19 cellular contexts compared by ENCODE assay signal in the genomic region with DNA sequence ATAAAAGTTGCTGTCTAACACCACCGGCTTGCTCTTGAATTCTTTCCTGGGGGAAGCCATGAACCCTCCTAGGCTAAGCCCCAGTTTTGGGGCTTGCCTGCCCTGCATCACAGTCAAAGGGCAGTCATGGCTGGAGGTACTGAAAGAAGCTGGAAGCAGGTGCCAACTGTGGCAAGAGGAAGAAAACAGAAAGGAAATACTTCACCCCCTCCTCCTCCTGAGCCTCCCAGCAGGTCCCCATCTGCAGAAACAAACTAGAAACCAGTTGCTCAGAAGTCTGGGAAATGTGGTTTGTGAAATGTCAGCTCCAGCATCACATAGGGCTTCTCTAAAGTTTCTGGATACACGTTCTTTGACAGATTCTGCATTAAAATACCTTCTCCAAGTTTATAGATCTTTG.
DNase-seq lines count a peak whose midpoint lies in the region; TF ChIP-seq lines count a peak whose summit lies in the region.
"Had no signal": no experiment of that assay in that cellular context is flagged by ENCODE, and none has a peak within 500 bp of the region (broad histone marks: within the 10 kb centered on the region; RNA-seq: fewer than 3 reads in every experiment).

No MANE protein-coding gene starts in this region.

- intact Hi-C loops in esophagus muscularis mucosa (cut with DNase I) = no loop called here

- H3K4me2 ChIP-seq in MM.1S (ENCODE audit: low read depth, low read length) = no peak overlapping the region
- no peak overlapping the region for H3K4me2 ChIP-seq in SK-N-SH
- no peak overlapping the region for H3K4me2 ChIP-seq in mesendoderm (ENCODE audit: low read length)
- H3K4me2 ChIP-seq: BLaER1 had no signal

- H3K18ac ChIP-seq in mesendoderm (ENCODE audit: low read length) = no peak overlapping the region

- H3K4me1 ChIP-seq in MM.1S (ENCODE audit: low read length) = peaks cover 13% of the 10 kb centered on the region; the same call in 1 of the 2 replicates
- H3K4me1 ChIP-seq in SK-N-SH (ENCODE audit: control insufficient read depth in 1 of 2, insufficient read depth in 2 of 2, low read depth in 1 of 2, low read length in 1 of 2) = no peaks in the 10 kb centered on the region
- no peaks in the 10 kb centered on the region for H3K4me1 ChIP-seq in mesendoderm (ENCODE audit: control insufficient read depth, low read depth, low read length)
- peaks cover 0 to 20% (median 15%) of the 10 kb centered on the region in 4 donors for H3K4me1 ChIP-seq in esophagus muscularis mucosa
- H3K4me1 ChIP-seq: BE2C, BLaER1 had no signal

- H3K23ac ChIP-seq in mesendoderm (ENCODE audit: low read length) = no peak overlapping the region

- H3K9me3 ChIP-seq in MM.1S (replicated peaks; ENCODE audit: insufficient read depth, low read length) = no peaks in the 10 kb centered on the region
- no peaks in the 10 kb centered on the region for H3K9me3 ChIP-seq in SK-N-SH
- no peaks in the 10 kb centered on the region for H3K9me3 ChIP-seq in esophagus muscularis mucosa
- H3K9me3 ChIP-seq: BE2C had no signal

- TF ChIP-seq CTCF in MM.1S (IDR thresholded peaks at IDR 0.05; ENCODE audit: low read length) (no peak), SK-N-SH (IDR thresholded peaks at IDR 0.05) (no peak), esophagus muscularis mucosa (IDR thresholded peaks at IDR 0.05) (no peak)

- H4K20me1 ChIP-seq in MM.1S (ENCODE audit: insufficient read depth, low read length) (no peaks in the 10 kb centered on the region), SK-N-SH (ENCODE audit: insufficient read depth) (no peaks in the 10 kb centered on the region)
- H4K20me1 ChIP-seq: BLaER1 had no signal

- H3K27ac ChIP-seq in MM.1S (ENCODE audit: low read length) = no peak overlapping the region
- H3K27ac ChIP-seq in SK-N-SH (ENCODE audit: low read depth in 2 of 2, low read length in 1 of 2) = no peak overlapping the region
- H3K27ac ChIP-seq in mesendoderm (ENCODE audit: low read depth, low read length) = no peak overlapping the region
- no peak overlapping the region for H3K27ac ChIP-seq in esophagus muscularis mucosa (replicated peaks in 1 of 4)
- H3K27ac ChIP-seq: BLaER1 had no signal

- no peak for TF ChIP-seq POLR2A in esophagus muscularis mucosa (IDR thresholded peaks at IDR 0.05; ENCODE audit: low read depth)

- no peaks in the 10 kb centered on the region for H3K9me2 ChIP-seq in MM.1S (replicated peaks; ENCODE audit: insufficient read depth, low read length)
- no peaks in the 10 kb centered on the region for H3K9me2 ChIP-seq in SK-N-SH

- H3K27me3 ChIP-seq in MM.1S (replicated peaks; ENCODE audit: insufficient read depth, low read length) = no peaks in the 10 kb centered on the region
- no peaks in the 10 kb centered on the region for H3K27me3 ChIP-seq in SK-N-SH (ENCODE audit: insufficient read depth)
- H3K27me3 ChIP-seq in mesendoderm (ENCODE audit: insufficient read depth, low read length, poor library complexity) = no peaks in the 10 kb centered on the region
- no peaks in the 10 kb centered on the region for H3K27me3 ChIP-seq in esophagus muscularis mucosa
- H3K27me3 ChIP-seq: BE2C, BLaER1 had no signal

- no peak overlapping the region for H4K8ac ChIP-seq in mesendoderm (ENCODE audit: low read depth, low read length)

- no peak overlapping the region for H3K4ac ChIP-seq in mesendoderm (ENCODE audit: low read depth, low read length)

- no peaks in the 10 kb centered on the region for H3K79me1 ChIP-seq in mesendoderm (ENCODE audit: low read length)

- H3K36me3 ChIP-seq in MM.1S (replicated peaks; ENCODE audit: insufficient read depth, low read length) (no peaks in the 10 kb centered on the region), SK-N-SH (replicated peaks in 1 of 2; ENCODE audit: control insufficient read depth in 1 of 2, insufficient read depth in 2 of 2, low read length in 1 of 2) (no peaks in the 10 kb centered on the region), mesendoderm (ENCODE audit: control insufficient read depth, insufficient read depth, low read length) (no peaks in the 10 kb centered on the region), esophagus muscularis mucosa (no peaks in the 10 kb centered on the region)
- H3K36me3 ChIP-seq: BE2C, BLaER1 had no signal

- H3K9ac ChIP-seq in MM.1S (ENCODE audit: low read length) = no peak overlapping the region
- H3K9ac ChIP-seq in SK-N-SH = no peak overlapping the region
- H3K9ac ChIP-seq in mesendoderm (ENCODE audit: low read length) = no peak overlapping the region
- H3K9ac ChIP-seq: BLaER1 had no signal

- CTCF ChIA-PET in SK-N-SH (lab: Yijun Ruan, JAX) = no interaction called here

- H2BK15ac ChIP-seq in mesendoderm (replicated peaks; ENCODE audit: low read depth) = no peak overlapping the region

- no peak for TF ChIP-seq EP300 in SK-N-SH (IDR thresholded peaks at IDR 0.05; ENCODE audit: borderline replicate concordance in 1 of 2, low read depth in 1 of 2, low read length in 1 of 2)
- TF ChIP-seq EP300 in esophagus muscularis mucosa (IDR thresholded peaks at IDR 0.05) = no peak

- peak; percentile 37 for DNase-seq in Jurkat, Clone E6-1 (ENCODE audit: low read depth, low spot score)
- DNase-seq in MM.1S (peak; percentile 17), SK-N-SH (no peak), mesendoderm (no peak), esophagus muscularis mucosa (ENCODE audit: extremely low spot score) (no peak)
- DNase-seq: 8988T; ACHN; BE2C; C1 segment of cervical spinal cord; CD4-positive, alpha-beta memory T cell; CD4-positive, CD25-positive, alpha-beta regulatory T cell; CD8-positive, alpha-beta memory T cell; COR-L47; DMS 273 treated with DMSO at 0.1 percent for 48 hours; DMS153; DMS53; DMS79; GF-D8 had no signal

- POLR2A ChIA-PET in SK-N-SH (lab: Yijun Ruan, JAX) = no interaction called here

- no peak for TF ChIP-seq RAD21 in SK-N-SH (IDR thresholded peaks at IDR 0.05; ENCODE audit: low read length)

- no peak overlapping the region for H2BK120ac ChIP-seq in mesendoderm (ENCODE audit: low read depth, low read length)

- 35% methylated on average over 2 of the region's 2 CpGs for WGBS in SK-N-SH (ENCODE audit: low lambda C conversion rate)
- WGBS in mesendoderm (ENCODE audit: extremely low coverage, insufficient coverage, low lambda C conversion rate) = no CpG with 5 or more reads among the region's 2 CpGs
- WGBS in esophagus muscularis mucosa = 88% methylated on average over 2 of the region's 2 CpGs

- H2BK5ac ChIP-seq in mesendoderm (ENCODE audit: low read length) = no peak overlapping the region

- H3K79me2 ChIP-seq in MM.1S (ENCODE audit: low read length) = no peaks in the 10 kb centered on the region
- no peaks in the 10 kb centered on the region for H3K79me2 ChIP-seq in SK-N-SH (ENCODE audit: insufficient read depth)
- no peaks in the 10 kb centered on the region for H3K79me2 ChIP-seq in mesendoderm (ENCODE audit: control insufficient read depth, insufficient read depth, low read length)

- no peak overlapping the region for H3K56ac ChIP-seq in mesendoderm (ENCODE audit: low read length)

- H2AK5ac ChIP-seq in mesendoderm (ENCODE audit: low read length) = no peak overlapping the region

- H4K5ac ChIP-seq in mesendoderm (ENCODE audit: low read length) = no peak overlapping the region

- no peaks in the 10 kb centered on the region for H3F3A ChIP-seq in MM.1S (ENCODE audit: insufficient read depth, low read length)
- no peaks in the 10 kb centered on the region for H3F3A ChIP-seq in SK-N-SH (replicated peaks; ENCODE audit: insufficient read depth)

- no peak overlapping the region for H3K4me3 ChIP-seq in Jurkat, Clone E6-1 (ENCODE audit: low read length)
- H3K4me3 ChIP-seq in MM.1S (ENCODE audit: low read length) = no peak overlapping the region
- no peak overlapping the region for H3K4me3 ChIP-seq in SK-N-SH (ENCODE audit: low read depth in 2 of 2, low read length in 1 of 2)
- H3K4me3 ChIP-seq in mesendoderm (ENCODE audit: low read length) = no peak overlapping the region
- no peak overlapping the region for H3K4me3 ChIP-seq in esophagus muscularis mucosa
- H3K4me3 ChIP-seq: BLaER1 had no signal

- H2AFZ ChIP-seq in MM.1S (ENCODE audit: low read length) (no peak overlapping the region), SK-N-SH (ENCODE audit: low read depth) (no peak overlapping the region)

TF ChIP-seq in SK-N-SH, 30 proteins besides CTCF, POLR2A, EP300 and RAD21 (continues in another document):
- TF ChIP-seq YY1 (IDR thresholded peaks at IDR 0.05; ENCODE audit: low read depth) = no peak
- TF ChIP-seq REST (IDR thresholded peaks at IDR 0.05; ENCODE audit: low read depth, low read length) = no peak
- no peak for TF ChIP-seq NRF1 (IDR thresholded peaks at IDR 0.05; ENCODE audit: low read depth, low read length)
- TF ChIP-seq IRF3 (IDR thresholded peaks at IDR 0.05; ENCODE audit: low read depth, low read length) = no peak
- no peak for TF ChIP-seq GATA2 (CRISPR knock-in tag; IDR thresholded peaks at IDR 0.05)

Comparison
In these comparisons a context has a peak if more than half of its experiments do, and no peak if none do; other contexts are left out.
1. DNase-seq: peak in Jurkat, Clone E6-1 (single experiment) and MM.1S (single experiment); none in SK-N-SH (single experiment), mesendoderm (single experiment) and esophagus muscularis mucosa (single experiment).